1 cellular context compared by ENCODE assay signal in the genomic region with DNA sequence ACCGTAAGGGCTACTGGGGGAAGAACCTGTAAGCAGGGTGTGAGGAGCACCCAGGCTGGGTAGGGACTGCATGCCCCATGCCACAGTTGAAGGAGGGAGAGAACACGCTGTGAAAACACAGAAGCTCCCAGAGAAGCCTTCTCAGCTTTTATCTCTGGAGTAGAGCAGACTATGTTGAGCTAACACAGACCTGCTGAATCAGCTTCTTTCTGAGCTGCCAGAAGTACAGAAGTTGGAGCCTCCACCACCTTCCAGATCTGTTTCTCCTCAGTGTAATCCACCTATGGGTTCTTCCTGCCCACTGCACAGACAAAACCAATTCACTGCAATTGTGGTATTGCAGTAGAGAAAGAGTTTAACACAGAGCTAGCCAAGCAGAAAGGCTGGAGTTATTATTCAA.
TF ChIP-seq lines count a peak whose summit lies in the region.

No MANE protein-coding gene starts in this region.

TF ChIP-seq in K562, 482 proteins besides CTCF, POLR2A, EP300 and RAD21 (continues in another document):
- no peak for TF ChIP-seq FOXJ3 (CRISPR knock-in tag; IDR thresholded peaks at IDR 0.05)
- TF ChIP-seq, protein P1, sequence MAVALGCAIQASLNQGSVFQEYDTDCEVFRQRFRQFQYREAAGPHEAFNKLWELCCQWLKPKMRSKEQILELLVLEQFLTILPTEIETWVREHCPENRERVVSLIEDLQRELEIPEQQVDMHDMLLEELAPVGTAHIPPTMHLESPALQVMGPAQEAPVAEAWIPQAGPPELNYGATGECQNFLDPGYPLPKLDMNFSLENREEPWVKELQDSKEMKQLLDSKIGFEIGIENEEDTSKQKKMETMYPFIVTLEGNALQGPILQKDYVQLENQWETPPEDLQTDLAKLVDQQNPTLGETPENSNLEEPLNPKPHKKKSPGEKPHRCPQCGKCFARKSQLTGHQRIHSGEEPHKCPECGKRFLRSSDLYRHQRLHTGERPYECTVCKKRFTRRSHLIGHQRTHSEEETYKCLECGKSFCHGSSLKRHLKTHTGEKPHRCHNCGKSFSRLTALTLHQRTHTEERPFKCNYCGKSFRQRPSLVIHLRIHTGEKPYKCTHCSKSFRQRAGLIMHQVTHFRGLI (CRISPR knock-in tag; IDR thresholded peaks at IDR 0.05) = no peak
- peak; percentile 72 for TF ChIP-seq MAFG (tag; conservative IDR thresholded peaks at IDR 0.05)
- TF ChIP-seq, protein P2, sequence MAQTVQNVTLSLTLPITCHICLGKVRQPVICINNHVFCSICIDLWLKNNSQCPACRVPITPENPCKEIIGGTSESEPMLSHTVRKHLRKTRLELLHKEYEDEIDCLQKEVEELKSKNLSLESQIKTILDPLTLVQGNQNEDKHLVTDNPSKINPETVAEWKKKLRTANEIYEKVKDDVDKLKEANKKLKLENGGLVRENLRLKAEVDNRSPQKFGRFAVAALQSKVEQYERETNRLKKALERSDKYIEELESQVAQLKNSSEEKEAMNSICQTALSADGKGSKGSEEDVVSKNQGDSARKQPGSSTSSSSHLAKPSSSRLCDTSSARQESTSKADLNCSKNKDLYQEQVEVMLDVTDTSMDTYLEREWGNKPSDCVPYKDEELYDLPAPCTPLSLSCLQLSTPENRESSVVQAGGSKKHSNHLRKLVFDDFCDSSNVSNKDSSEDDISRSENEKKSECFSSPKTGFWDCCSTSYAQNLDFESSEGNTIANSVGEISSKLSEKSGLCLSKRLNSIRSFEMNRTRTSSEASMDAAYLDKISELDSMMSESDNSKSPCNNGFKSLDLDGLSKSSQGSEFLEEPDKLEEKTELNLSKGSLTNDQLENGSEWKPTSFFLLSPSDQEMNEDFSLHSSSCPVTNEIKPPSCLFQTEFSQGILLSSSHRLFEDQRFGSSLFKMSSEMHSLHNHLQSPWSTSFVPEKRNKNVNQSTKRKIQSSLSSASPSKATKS (CRISPR knock-in tag; IDR thresholded peaks at IDR 0.05) = no peak
- no peak for TF ChIP-seq KAT7 (CRISPR knock-in tag; IDR thresholded peaks at IDR 0.05; ENCODE audit: borderline replicate concordance)
- TF ChIP-seq C11orf30 (IDR thresholded peaks at IDR 0.05; ENCODE audit: low read depth) = peak; percentile 88
- TF ChIP-seq, protein P3, sequence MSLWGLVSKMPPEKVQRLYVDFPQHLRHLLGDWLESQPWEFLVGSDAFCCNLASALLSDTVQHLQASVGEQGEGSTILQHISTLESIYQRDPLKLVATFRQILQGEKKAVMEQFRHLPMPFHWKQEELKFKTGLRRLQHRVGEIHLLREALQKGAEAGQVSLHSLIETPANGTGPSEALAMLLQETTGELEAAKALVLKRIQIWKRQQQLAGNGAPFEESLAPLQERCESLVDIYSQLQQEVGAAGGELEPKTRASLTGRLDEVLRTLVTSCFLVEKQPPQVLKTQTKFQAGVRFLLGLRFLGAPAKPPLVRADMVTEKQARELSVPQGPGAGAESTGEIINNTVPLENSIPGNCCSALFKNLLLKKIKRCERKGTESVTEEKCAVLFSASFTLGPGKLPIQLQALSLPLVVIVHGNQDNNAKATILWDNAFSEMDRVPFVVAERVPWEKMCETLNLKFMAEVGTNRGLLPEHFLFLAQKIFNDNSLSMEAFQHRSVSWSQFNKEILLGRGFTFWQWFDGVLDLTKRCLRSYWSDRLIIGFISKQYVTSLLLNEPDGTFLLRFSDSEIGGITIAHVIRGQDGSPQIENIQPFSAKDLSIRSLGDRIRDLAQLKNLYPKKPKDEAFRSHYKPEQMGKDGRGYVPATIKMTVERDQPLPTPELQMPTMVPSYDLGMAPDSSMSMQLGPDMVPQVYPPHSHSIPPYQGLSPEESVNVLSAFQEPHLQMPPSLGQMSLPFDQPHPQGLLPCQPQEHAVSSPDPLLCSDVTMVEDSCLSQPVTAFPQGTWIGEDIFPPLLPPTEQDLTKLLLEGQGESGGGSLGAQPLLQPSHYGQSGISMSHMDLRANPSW (CRISPR knock-in tag; IDR thresholded peaks at IDR 0.05) = no peak
- TF ChIP-seq ZFP30 (CRISPR knock-in tag; IDR thresholded peaks at IDR 0.05; ENCODE audit: borderline replicate concordance) = no peak
- TF ChIP-seq, protein P4, sequence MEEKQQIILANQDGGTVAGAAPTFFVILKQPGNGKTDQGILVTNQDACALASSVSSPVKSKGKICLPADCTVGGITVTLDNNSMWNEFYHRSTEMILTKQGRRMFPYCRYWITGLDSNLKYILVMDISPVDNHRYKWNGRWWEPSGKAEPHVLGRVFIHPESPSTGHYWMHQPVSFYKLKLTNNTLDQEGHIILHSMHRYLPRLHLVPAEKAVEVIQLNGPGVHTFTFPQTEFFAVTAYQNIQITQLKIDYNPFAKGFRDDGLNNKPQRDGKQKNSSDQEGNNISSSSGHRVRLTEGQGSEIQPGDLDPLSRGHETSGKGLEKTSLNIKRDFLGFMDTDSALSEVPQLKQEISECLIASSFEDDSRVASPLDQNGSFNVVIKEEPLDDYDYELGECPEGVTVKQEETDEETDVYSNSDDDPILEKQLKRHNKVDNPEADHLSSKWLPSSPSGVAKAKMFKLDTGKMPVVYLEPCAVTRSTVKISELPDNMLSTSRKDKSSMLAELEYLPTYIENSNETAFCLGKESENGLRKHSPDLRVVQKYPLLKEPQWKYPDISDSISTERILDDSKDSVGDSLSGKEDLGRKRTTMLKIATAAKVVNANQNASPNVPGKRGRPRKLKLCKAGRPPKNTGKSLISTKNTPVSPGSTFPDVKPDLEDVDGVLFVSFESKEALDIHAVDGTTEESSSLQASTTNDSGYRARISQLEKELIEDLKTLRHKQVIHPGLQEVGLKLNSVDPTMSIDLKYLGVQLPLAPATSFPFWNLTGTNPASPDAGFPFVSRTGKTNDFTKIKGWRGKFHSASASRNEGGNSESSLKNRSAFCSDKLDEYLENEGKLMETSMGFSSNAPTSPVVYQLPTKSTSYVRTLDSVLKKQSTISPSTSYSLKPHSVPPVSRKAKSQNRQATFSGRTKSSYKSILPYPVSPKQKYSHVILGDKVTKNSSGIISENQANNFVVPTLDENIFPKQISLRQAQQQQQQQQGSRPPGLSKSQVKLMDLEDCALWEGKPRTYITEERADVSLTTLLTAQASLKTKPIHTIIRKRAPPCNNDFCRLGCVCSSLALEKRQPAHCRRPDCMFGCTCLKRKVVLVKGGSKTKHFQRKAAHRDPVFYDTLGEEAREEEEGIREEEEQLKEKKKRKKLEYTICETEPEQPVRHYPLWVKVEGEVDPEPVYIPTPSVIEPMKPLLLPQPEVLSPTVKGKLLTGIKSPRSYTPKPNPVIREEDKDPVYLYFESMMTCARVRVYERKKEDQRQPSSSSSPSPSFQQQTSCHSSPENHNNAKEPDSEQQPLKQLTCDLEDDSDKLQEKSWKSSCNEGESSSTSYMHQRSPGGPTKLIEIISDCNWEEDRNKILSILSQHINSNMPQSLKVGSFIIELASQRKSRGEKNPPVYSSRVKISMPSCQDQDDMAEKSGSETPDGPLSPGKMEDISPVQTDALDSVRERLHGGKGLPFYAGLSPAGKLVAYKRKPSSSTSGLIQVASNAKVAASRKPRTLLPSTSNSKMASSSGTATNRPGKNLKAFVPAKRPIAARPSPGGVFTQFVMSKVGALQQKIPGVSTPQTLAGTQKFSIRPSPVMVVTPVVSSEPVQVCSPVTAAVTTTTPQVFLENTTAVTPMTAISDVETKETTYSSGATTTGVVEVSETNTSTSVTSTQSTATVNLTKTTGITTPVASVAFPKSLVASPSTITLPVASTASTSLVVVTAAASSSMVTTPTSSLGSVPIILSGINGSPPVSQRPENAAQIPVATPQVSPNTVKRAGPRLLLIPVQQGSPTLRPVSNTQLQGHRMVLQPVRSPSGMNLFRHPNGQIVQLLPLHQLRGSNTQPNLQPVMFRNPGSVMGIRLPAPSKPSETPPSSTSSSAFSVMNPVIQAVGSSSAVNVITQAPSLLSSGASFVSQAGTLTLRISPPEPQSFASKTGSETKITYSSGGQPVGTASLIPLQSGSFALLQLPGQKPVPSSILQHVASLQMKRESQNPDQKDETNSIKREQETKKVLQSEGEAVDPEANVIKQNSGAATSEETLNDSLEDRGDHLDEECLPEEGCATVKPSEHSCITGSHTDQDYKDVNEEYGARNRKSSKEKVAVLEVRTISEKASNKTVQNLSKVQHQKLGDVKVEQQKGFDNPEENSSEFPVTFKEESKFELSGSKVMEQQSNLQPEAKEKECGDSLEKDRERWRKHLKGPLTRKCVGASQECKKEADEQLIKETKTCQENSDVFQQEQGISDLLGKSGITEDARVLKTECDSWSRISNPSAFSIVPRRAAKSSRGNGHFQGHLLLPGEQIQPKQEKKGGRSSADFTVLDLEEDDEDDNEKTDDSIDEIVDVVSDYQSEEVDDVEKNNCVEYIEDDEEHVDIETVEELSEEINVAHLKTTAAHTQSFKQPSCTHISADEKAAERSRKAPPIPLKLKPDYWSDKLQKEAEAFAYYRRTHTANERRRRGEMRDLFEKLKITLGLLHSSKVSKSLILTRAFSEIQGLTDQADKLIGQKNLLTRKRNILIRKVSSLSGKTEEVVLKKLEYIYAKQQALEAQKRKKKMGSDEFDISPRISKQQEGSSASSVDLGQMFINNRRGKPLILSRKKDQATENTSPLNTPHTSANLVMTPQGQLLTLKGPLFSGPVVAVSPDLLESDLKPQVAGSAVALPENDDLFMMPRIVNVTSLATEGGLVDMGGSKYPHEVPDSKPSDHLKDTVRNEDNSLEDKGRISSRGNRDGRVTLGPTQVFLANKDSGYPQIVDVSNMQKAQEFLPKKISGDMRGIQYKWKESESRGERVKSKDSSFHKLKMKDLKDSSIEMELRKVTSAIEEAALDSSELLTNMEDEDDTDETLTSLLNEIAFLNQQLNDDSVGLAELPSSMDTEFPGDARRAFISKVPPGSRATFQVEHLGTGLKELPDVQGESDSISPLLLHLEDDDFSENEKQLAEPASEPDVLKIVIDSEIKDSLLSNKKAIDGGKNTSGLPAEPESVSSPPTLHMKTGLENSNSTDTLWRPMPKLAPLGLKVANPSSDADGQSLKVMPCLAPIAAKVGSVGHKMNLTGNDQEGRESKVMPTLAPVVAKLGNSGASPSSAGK (IDR thresholded peaks at IDR 0.05) = no peak
- TF ChIP-seq TAL1 (IDR thresholded peaks at IDR 0.05) = no peak
- TF ChIP-seq RBM15 (IDR thresholded peaks at IDR 0.05; ENCODE audit: insufficient read depth, low read length) = no peak
- TF ChIP-seq, protein P5, sequence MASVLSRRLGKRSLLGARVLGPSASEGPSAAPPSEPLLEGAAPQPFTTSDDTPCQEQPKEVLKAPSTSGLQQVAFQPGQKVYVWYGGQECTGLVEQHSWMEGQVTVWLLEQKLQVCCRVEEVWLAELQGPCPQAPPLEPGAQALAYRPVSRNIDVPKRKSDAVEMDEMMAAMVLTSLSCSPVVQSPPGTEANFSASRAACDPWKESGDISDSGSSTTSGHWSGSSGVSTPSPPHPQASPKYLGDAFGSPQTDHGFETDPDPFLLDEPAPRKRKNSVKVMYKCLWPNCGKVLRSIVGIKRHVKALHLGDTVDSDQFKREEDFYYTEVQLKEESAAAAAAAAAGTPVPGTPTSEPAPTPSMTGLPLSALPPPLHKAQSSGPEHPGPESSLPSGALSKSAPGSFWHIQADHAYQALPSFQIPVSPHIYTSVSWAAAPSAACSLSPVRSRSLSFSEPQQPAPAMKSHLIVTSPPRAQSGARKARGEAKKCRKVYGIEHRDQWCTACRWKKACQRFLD (CRISPR knock-in tag; IDR thresholded peaks at IDR 0.05) = no peak
- no peak for TF ChIP-seq ZNF282 (CRISPR knock-in tag; IDR thresholded peaks at IDR 0.05)
- no peak for TF ChIP-seq CHCHD3 (CRISPR knock-in tag; IDR thresholded peaks at IDR 0.05)
- no peak for TF ChIP-seq HMG20B (CRISPR knock-in tag; IDR thresholded peaks at IDR 0.05)
- TF ChIP-seq FOXJ2 (tag; IDR thresholded peaks at IDR 0.05) = no peak
- TF ChIP-seq GTF2F1 (IDR thresholded peaks at IDR 0.05; ENCODE audit: low read depth, low read length) = no peak
- no peak for TF ChIP-seq JUNB (CRISPR knock-in tag; conservative IDR thresholded peaks at IDR 0.05)
- no peak for TF ChIP-seq FOXA3 (CRISPR knock-in tag; conservative IDR thresholded peaks at IDR 0.05 in 1 of 2, IDR thresholded peaks at IDR 0.05 in 1 of 2)
- no peak for TF ChIP-seq ZNF384 (IDR thresholded peaks at IDR 0.05; ENCODE audit: low read depth, low read length)
- no peak for TF ChIP-seq ZNF76 (CRISPR knock-in tag; IDR thresholded peaks at IDR 0.05; ENCODE audit: borderline replicate concordance)
- TF ChIP-seq CREB1 (IDR thresholded peaks at IDR 0.05) = no peak
- no peak for TF ChIP-seq CREB1 (CRISPR knock-in tag; IDR thresholded peaks at IDR 0.05)
- TF ChIP-seq POLR3G (IDR thresholded peaks at IDR 0.05; ENCODE audit: extremely low read depth, insufficient read length, insufficient replicate concordance) = no peak
- peak; percentile 64 for TF ChIP-seq MAFF (IDR thresholded peaks at IDR 0.05; ENCODE audit: low read length)
- no peak for TF ChIP-seq SAFB (IDR thresholded peaks at IDR 0.05; ENCODE audit: borderline replicate concordance, low read depth, low read length)
- TF ChIP-seq, protein P6, sequence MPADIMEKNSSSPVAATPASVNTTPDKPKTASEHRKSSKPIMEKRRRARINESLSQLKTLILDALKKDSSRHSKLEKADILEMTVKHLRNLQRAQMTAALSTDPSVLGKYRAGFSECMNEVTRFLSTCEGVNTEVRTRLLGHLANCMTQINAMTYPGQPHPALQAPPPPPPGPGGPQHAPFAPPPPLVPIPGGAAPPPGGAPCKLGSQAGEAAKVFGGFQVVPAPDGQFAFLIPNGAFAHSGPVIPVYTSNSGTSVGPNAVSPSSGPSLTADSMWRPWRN (IDR thresholded peaks at IDR 0.05; ENCODE audit: low read depth) = no peak
